In the genomic region with DNA sequence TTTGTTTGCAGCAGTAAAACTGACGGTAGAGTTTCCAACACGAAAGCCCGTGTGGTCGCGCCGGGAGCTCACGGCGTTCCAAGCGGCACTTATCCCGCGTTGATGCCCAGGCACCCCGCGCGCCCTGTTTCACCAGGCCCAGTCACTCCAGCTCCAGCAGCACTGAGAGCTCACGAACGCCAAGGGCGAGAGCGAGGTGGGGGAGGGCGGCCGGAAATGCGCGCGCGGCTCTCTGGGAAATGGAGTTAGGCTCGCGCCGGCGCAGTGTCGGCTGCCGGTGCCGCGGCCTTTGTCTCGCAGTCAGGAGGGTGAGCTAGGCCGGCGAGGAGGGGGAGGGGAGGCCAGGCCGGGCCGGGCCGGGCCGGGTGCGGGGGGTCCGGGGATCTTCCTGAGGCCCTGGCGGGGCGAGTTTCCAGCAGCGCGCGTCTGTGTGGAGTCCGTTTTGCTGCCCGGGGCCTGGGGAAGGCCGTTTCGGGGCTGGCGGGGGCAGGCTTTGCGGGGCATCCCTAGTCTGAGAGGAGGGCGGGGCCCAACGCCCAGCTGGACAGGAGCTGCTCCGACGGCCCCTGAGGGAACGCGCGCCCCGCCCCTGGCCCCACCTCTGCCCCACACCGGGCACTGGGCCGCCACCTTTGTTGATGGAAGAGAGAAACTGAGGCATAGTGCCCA, we compare ENCODE assay signal across 1 cellular context.
TF ChIP-seq lines count a peak whose summit lies in the region.

ZNF135 (plus strand) TSS at position 280 of the 669 bp plus-strand sequence. CDS start 721 bp downstream, outside the sequence.

TF ChIP-seq in SK-N-SH, 30 proteins besides CTCF, POLR2A, EP300 and RAD21 (continued from another document):
- TF ChIP-seq, protein P1, sequence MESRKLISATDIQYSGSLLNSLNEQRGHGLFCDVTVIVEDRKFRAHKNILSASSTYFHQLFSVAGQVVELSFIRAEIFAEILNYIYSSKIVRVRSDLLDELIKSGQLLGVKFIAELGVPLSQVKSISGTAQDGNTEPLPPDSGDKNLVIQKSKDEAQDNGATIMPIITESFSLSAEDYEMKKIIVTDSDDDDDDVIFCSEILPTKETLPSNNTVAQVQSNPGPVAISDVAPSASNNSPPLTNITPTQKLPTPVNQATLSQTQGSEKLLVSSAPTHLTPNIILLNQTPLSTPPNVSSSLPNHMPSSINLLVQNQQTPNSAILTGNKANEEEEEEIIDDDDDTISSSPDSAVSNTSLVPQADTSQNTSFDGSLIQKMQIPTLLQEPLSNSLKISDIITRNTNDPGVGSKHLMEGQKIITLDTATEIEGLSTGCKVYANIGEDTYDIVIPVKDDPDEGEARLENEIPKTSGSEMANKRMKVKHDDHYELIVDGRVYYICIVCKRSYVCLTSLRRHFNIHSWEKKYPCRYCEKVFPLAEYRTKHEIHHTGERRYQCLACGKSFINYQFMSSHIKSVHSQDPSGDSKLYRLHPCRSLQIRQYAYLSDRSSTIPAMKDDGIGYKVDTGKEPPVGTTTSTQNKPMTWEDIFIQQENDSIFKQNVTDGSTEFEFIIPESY (IDR thresholded peaks at IDR 0.05; ENCODE audit: borderline replicate concordance, low read depth) = no peak
- TF ChIP-seq, protein P2, sequence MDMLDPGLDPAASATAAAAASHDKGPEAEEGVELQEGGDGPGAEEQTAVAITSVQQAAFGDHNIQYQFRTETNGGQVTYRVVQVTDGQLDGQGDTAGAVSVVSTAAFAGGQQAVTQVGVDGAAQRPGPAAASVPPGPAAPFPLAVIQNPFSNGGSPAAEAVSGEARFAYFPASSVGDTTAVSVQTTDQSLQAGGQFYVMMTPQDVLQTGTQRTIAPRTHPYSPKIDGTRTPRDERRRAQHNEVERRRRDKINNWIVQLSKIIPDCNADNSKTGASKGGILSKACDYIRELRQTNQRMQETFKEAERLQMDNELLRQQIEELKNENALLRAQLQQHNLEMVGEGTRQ (IDR thresholded peaks at IDR 0.05; ENCODE audit: borderline replicate concordance, low read depth, low read length) = no peak
- TF ChIP-seq FOXJ3 (CRISPR knock-in tag; IDR thresholded peaks at IDR 0.05) (no peak), NFIC (IDR thresholded peaks at IDR 0.05; ENCODE audit: borderline replicate concordance) (no peak), USF1 (IDR thresholded peaks at IDR 0.05; ENCODE audit: borderline replicate concordance, low read depth) (no peak)
